Comparison of ENCODE assay signal across 1 cellular context in genomic region chr5:13957032-13957645, GRCh38.
TF ChIP-seq lines count a peak whose summit lies in the region.

No MANE protein-coding gene starts in this region.

TF ChIP-seq in HCT116, 20 proteins besides CTCF, POLR2A, EP300 and RAD21 (continued from another document):
- TF ChIP-seq ZBTB33 (IDR thresholded peaks at IDR 0.05; ENCODE audit: extremely low read depth, insufficient replicate concordance, low read length) (no peak), YY1 (IDR thresholded peaks at IDR 0.05; ENCODE audit: extremely low read depth, insufficient replicate concordance, low read depth, low read length) (no peak), CEBPB (IDR thresholded peaks at IDR 0.05; ENCODE audit: low read depth) (no peak), EGR1 (IDR thresholded peaks at IDR 0.05; ENCODE audit: low read depth) (no peak), SRF (IDR thresholded peaks at IDR 0.05; ENCODE audit: low read depth) (no peak), SIN3A (IDR thresholded peaks at IDR 0.05; ENCODE audit: low read depth) (no peak), JUND (IDR thresholded peaks at IDR 0.05) (no peak), FOSL1 (IDR thresholded peaks at IDR 0.05; ENCODE audit: low read depth) (no peak), ZNF274 (IDR thresholded peaks at IDR 0.05; ENCODE audit: low read depth, low read length) (no peak)
